In the genomic region with DNA sequence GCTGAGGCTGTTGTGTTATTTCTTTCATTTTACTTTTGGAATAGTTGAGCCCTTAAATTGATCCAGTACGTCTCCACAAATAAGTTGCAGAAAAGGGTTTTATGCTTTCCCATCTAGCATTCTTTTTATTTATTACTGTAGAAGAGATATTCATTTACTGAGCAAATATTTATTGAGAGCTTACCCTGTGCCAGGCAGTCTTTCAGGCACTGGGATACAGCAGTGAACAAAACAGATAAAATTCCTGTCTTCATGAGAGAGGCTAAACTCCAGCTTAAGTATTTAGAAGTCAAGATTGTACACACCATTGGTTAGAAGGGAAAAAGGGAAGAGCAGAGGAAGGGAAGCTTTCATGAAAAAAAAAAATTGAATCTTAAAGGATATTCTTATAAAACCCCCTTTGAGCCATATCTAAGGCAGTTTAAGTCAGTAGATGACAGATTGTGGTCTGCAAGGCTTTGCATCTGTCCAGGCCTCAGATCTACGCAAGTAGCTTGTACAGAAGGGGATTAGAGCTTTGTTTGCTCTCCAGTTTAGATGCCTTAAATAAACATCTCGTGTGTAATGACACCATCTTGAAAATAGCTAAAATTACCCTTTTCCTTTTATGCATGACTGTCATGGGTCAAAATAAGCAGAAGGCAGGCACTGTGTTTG, we compare ENCODE assay signal across 17 cellular contexts. TPM values are rescaled to one million over a fixed set of nuclear protein-coding genes. Genes with fewer than 3 reads are reported as not detected.
DNase-seq lines count a peak whose midpoint lies in the region; ATAC-seq and TF ChIP-seq lines count a peak whose summit lies in the region.
"Had no signal": no experiment of that assay in that cellular context is flagged by ENCODE, and none has a peak within 500 bp of the region (broad histone marks: within the 10 kb centered on the region; RNA-seq: fewer than 3 reads in every experiment).

No MANE protein-coding gene starts in this region.

- H3K4me1 Mint-ChIP-seq in H9 (peaks cover 22 to 23% of the 10 kb centered on the region in 2 experiments), endodermal cell (peaks cover 37% of the 10 kb centered on the region), nephron progenitor cell (peaks cover 37% of the 10 kb centered on the region)
- H3K4me1 Mint-ChIP-seq in activated CD8-positive, alpha-beta memory T cell treated with anti-CD3 and anti-CD28 coated beads, Interleukin-2, amount 10 ng/mL, durations not matched to agents 7 days and 5 days = no peaks in the 10 kb centered on the region
- H3K4me1 Mint-ChIP-seq: activated T-helper 17 cell treated with anti-CD3 and anti-CD28 coated beads, Interleukin-2, amount 50 U/mL, for 72 hours had no signal

- ATAC-seq in HG03175 (IDR thresholded peaks at IDR 0.05; ENCODE audit: unreplicated experiment) (no peak), HG02970 (IDR thresholded peaks at IDR 0.05; ENCODE audit: low FRiP score, unreplicated experiment) (no peak)
- no peak for ATAC-seq in activated CD8-positive, alpha-beta memory T cell treated with anti-CD3 and anti-CD28 coated beads, Interleukin-2, amount 10 ng/mL, durations not matched to agents 7 days and 5 days
- ATAC-seq: activated T-helper 17 cell treated with anti-CD3 and anti-CD28 coated beads, Interleukin-2, amount 50 U/mL, for 72 hours; natural killer cell treated with Interleukin-12 subunit alpha and Interleukin-12 subunit beta and Interleukin-15 and Interleukin-18, amount 100 ng/mL, for 72 hours had no signal

- H3K27me3 Mint-ChIP-seq in H9 (ENCODE audit: low read depth) (no peaks in the 10 kb centered on the region), endodermal cell (ENCODE audit: insufficient read depth) (no peaks in the 10 kb centered on the region), nephron progenitor cell (ENCODE audit: low read depth, poor library complexity) (no peaks in the 10 kb centered on the region)
- H3K27me3 Mint-ChIP-seq in activated CD8-positive, alpha-beta memory T cell treated with anti-CD3 and anti-CD28 coated beads, Interleukin-2, amount 10 ng/mL, durations not matched to agents 7 days and 5 days = peaks cover 7% of the 10 kb centered on the region
- H3K27me3 Mint-ChIP-seq: CD4-positive, alpha-beta T cell had no signal

- H4K20me1 ChIP-seq in H9 (ENCODE audit: control insufficient read depth, insufficient read depth, insufficient read length) = no peaks in the 10 kb centered on the region

- DNase-seq in H9 (no peak), NCI-H446 treated with DMSO at 0.1 percent for 48 hours (lab: John Stamatoyannopoulos, UW) (peak; percentile 33), endodermal cell (no peak), nephron progenitor cell (no peak), AML-193 (lab: John Stamatoyannopoulos, UW) (no peak)
- no peak for DNase-seq in activated CD8-positive, alpha-beta memory T cell treated with anti-CD3 and anti-CD28 coated beads, Interleukin-2, amount 10 ng/mL, durations not matched to agents 7 days and 5 days
- DNase-seq: CD4-positive, alpha-beta T cell; dorsolateral prefrontal cortex; GDM1; kidney; stomach had no signal

- H3K79me1 ChIP-seq in H9 (ENCODE audit: insufficient read depth, low read depth, low read length, poor library complexity, severe bottlenecking) = peaks cover 3% of the 10 kb centered on the region

- no peak overlapping the region for H4K91ac ChIP-seq in H9 (ENCODE audit: insufficient read length, low read depth, low read length)

- H2BK5ac ChIP-seq in H9 (ENCODE audit: insufficient read length, low read length) = no peak overlapping the region

- H4K5ac ChIP-seq in H9 (ENCODE audit: insufficient read length, low read depth, low read length) = no peak overlapping the region

- no CpG with 5 or more reads among the region's 3 CpGs for WGBS in H9 (ENCODE audit: extremely low coverage, insufficient read length, low lambda C conversion rate)
- 95 to 100% methylated on average over 1 to 3 of the region's 3 CpGs for WGBS in endodermal cell (ENCODE audit: insufficient coverage in 1 of 2, insufficient read length in 1 of 2), 2 experiments

- no peak overlapping the region for H3K23ac ChIP-seq in H9 (ENCODE audit: insufficient read length, low read depth, low read length)

- H3K79me2 ChIP-seq in H9 (ENCODE audit: insufficient read depth, low read length) = no peaks in the 10 kb centered on the region; the same call in 1 of the 2 replicates

- H3K27me3 ChIP-seq in H9 (ENCODE audit: insufficient read depth, low read length) (no peaks in the 10 kb centered on the region), endodermal cell (ENCODE audit: control insufficient read depth, insufficient read depth, low read length, poor library complexity, severe bottlenecking) (no peaks in the 10 kb centered on the region)
- H3K27me3 ChIP-seq: ascending aorta, dorsolateral prefrontal cortex, stomach had no signal

- peaks cover 46% of the 10 kb centered on the region for H3K36me3 ChIP-seq in endodermal cell (ENCODE audit: control insufficient read depth, insufficient read depth, low read length)
- H3K36me3 ChIP-seq: ascending aorta, stomach had no signal

- H3K4me3 ChIP-seq in endodermal cell (ENCODE audit: low read length) = peak overlapping the region; percentile 67
- H3K4me3 ChIP-seq: ascending aorta, dorsolateral prefrontal cortex, stomach had no signal

- H2BK20ac ChIP-seq in H9 (ENCODE audit: low read depth, low read length, poor library complexity, severe bottlenecking) = no peak overlapping the region

- no peak overlapping the region for H3K18ac ChIP-seq in H9 (ENCODE audit: insufficient read length, low read depth, low read length)

- TF ChIP-seq CTCF in H9 (conservative IDR thresholded peaks at IDR 0.05) = no peak
- TF ChIP-seq CTCF in endodermal cell (conservative IDR thresholded peaks at IDR 0.05) = no peak
- no peak for TF ChIP-seq CTCF in nephron progenitor cell (IDR thresholded peaks at IDR 0.05)

- H3K14ac ChIP-seq in H9 (ENCODE audit: insufficient read depth, low read length) = no peak overlapping the region

- no peak overlapping the region for H2BK120ac ChIP-seq in H9 (ENCODE audit: low read depth, low read length, poor library complexity, severe bottlenecking)

- no peak overlapping the region for H2BK12ac ChIP-seq in H9 (ENCODE audit: insufficient read length, low read depth, low read length)

- H2AK5ac ChIP-seq in H9 (ENCODE audit: insufficient read length, low read length) = no peak overlapping the region

- no peak overlapping the region for H3T11ph ChIP-seq in H9 (ENCODE audit: low read length)

- H3K4ac ChIP-seq in H9 (ENCODE audit: low read depth, low read length) = no peak overlapping the region

- H3K56ac ChIP-seq in H9 (ENCODE audit: insufficient read length, low read depth, low read length) = no peak overlapping the region

- no peak overlapping the region for H2BK15ac ChIP-seq in H9 (ENCODE audit: low read depth, low read length)

- H3K23me2 ChIP-seq in H9 (ENCODE audit: insufficient read length, low read depth, low read length, poor library complexity, severe bottlenecking) = no peaks in the 10 kb centered on the region

- H4K8ac ChIP-seq in H9 (replicated peaks; ENCODE audit: insufficient read length, low read depth, low read length) = no peak overlapping the region

- no peak overlapping the region for H3K9ac ChIP-seq in H9 (ENCODE audit: extremely low read depth, insufficient read length, low read length)
- H3K9ac ChIP-seq in endodermal cell (ENCODE audit: extremely low read depth, low read length, poor library complexity, severe bottlenecking) = no peak overlapping the region

- no peaks in the 10 kb centered on the region for H3K9me3 Mint-ChIP-seq in H9
- no peaks in the 10 kb centered on the region for H3K9me3 Mint-ChIP-seq in endodermal cell
- no peaks in the 10 kb centered on the region for H3K9me3 Mint-ChIP-seq in nephron progenitor cell
- H3K9me3 Mint-ChIP-seq in activated CD8-positive, alpha-beta memory T cell treated with anti-CD3 and anti-CD28 coated beads, Interleukin-2, amount 10 ng/mL, durations not matched to agents 7 days and 5 days (ENCODE audit: low read depth) = no peaks in the 10 kb centered on the region
- H3K9me3 Mint-ChIP-seq: activated T-helper 17 cell treated with anti-CD3 and anti-CD28 coated beads, Interleukin-2, amount 50 U/mL, for 72 hours; CD4-positive, alpha-beta T cell; natural killer cell treated with Interleukin-12 subunit alpha and Interleukin-12 subunit beta and Interleukin-15 and Interleukin-18, amount 100 ng/mL, for 72 hours; T-helper 2 cell treated with Interferon-gamma antibody and Interleukin-4, amounts not matched to agents 5 μg/mL and 100 μg/mL, for 36 hours had no signal

- CTCF ChIA-PET in activated CD8-positive, alpha-beta memory T cell treated with anti-CD3 and anti-CD28 coated beads, Interleukin-2, amount 10 ng/mL, durations not matched to agents 7 days and 5 days (lab: Charles Lee) = interaction anchor here (1.1 to 1.2 kb wide), 3 partner anchors 15 to 138 kb away, joined by 3 to 4 read pairs (median 3); no protein-coding TSS in a partner anchor

- H3K4me2 ChIP-seq in H9 (ENCODE audit: insufficient read depth, insufficient read length, low read length) = no peak overlapping the region

- H3K4me1 ChIP-seq in H9 (ENCODE audit: insufficient read depth, low read length) = peaks cover 2% of the 10 kb centered on the region; the same call in 1 of the 2 replicates
- peaks cover 17% of the 10 kb centered on the region for H3K4me1 ChIP-seq in endodermal cell (ENCODE audit: control insufficient read depth, insufficient read depth, low read length)

- H2AFZ ChIP-seq in H9 (ENCODE audit: low read length) = no peak overlapping the region

- H3K27ac ChIP-seq in H9 (ENCODE audit: insufficient read length, low read depth, low read length) = no peak overlapping the region
- H3K27ac ChIP-seq in endodermal cell (ENCODE audit: low read depth, low read length) = no peak overlapping the region
- H3K27ac ChIP-seq: ascending aorta, dorsolateral prefrontal cortex had no signal

- H3K9me3 ChIP-seq in H9 (ENCODE audit: control insufficient read depth, low read depth, low read length) (no peaks in the 10 kb centered on the region), endodermal cell (ENCODE audit: control insufficient read depth, low read length) (no peaks in the 10 kb centered on the region)
- H3K9me3 ChIP-seq: ascending aorta, stomach had no signal

- H3K4me3 Mint-ChIP-seq in H9 = no peak overlapping the region
- H3K4me3 Mint-ChIP-seq in endodermal cell = no peak overlapping the region
- H3K4me3 Mint-ChIP-seq in nephron progenitor cell = no peak overlapping the region
- H3K4me3 Mint-ChIP-seq in activated CD8-positive, alpha-beta memory T cell treated with anti-CD3 and anti-CD28 coated beads, Interleukin-2, amount 10 ng/mL, durations not matched to agents 7 days and 5 days = no peak overlapping the region
- H3K4me3 Mint-ChIP-seq: activated T-helper 17 cell treated with anti-CD3 and anti-CD28 coated beads, Interleukin-2, amount 50 U/mL, for 72 hours; CD4-positive, alpha-beta T cell; natural killer cell treated with Interleukin-12 subunit alpha and Interleukin-12 subunit beta and Interleukin-15 and Interleukin-18, amount 100 ng/mL, for 72 hours; T-helper 2 cell treated with Interferon-gamma antibody and Interleukin-4, amounts not matched to agents 5 μg/mL and 100 μg/mL, for 36 hours had no signal

- H3K27ac Mint-ChIP-seq in H9 (peak overlapping the region in 2 of 3 experiments; percentile 54 to 93; a peak in 3 of 7 replicates), endodermal cell (peak overlapping the region; percentile 63), nephron progenitor cell (peak overlapping the region; percentile 67)
- H3K27ac Mint-ChIP-seq in activated CD8-positive, alpha-beta memory T cell treated with anti-CD3 and anti-CD28 coated beads, Interleukin-2, amount 10 ng/mL, durations not matched to agents 7 days and 5 days = no peak overlapping the region
- H3K27ac Mint-ChIP-seq: activated T-helper 17 cell treated with anti-CD3 and anti-CD28 coated beads, Interleukin-2, amount 50 U/mL, for 72 hours; CD4-positive, alpha-beta T cell; natural killer cell treated with Interleukin-12 subunit alpha and Interleukin-12 subunit beta and Interleukin-15 and Interleukin-18, amount 100 ng/mL, for 72 hours; T-helper 2 cell treated with Interferon-gamma antibody and Interleukin-4, amounts not matched to agents 5 μg/mL and 100 μg/mL, for 36 hours had no signal

- H3K36me3 Mint-ChIP-seq in H9 (ENCODE audit: insufficient read depth in 1 of 3, low read depth in 3 of 3) (peaks cover 0 to 2% (median 0%) of the 10 kb centered on the region in 3 experiments; a peak in 3 of 7 replicates), endodermal cell (ENCODE audit: low read depth) (peaks cover 16% of the 10 kb centered on the region), nephron progenitor cell (ENCODE audit: low read depth) (peaks cover 60% of the 10 kb centered on the region)
- no peaks in the 10 kb centered on the region for H3K36me3 Mint-ChIP-seq in activated CD8-positive, alpha-beta memory T cell treated with anti-CD3 and anti-CD28 coated beads, Interleukin-2, amount 10 ng/mL, durations not matched to agents 7 days and 5 days
- H3K36me3 Mint-ChIP-seq: natural killer cell treated with Interleukin-12 subunit alpha and Interleukin-12 subunit beta and Interleukin-15 and Interleukin-18, amount 100 ng/mL, for 72 hours had no signal

RNA-seq across cellular contexts. Expression of a gene that starts 58.3 kb away (rescaled TPM):
- 43.2 and 51.4 TPM in 2 replicates for total RNA-seq in H9 (2021)
- 100 to 1,000 TPM; 145 to 154 TPM for total RNA-seq in endodermal cell
- polyA plus RNA-seq in endodermal cell (2013, experiment 1 of 2) = 55.7 TPM
- 56.3 TPM for polyA plus RNA-seq in endodermal cell (2013, experiment 2 of 2)
- total RNA-seq in activated CD8-positive, alpha-beta memory T cell treated with anti-CD3 and anti-CD28 coated beads, Interleukin-2, amount 10 ng/mL, durations not matched to agents 7 days and 5 days = 1 to 10 TPM; 1.6 to 4.3 TPM
